9 cellular contexts compared by ENCODE assay signal in genomic region chr10:127563718-127564553, GRCh38. TPM values are rescaled to one million over a fixed set of nuclear protein-coding genes. Genes with fewer than 3 reads are reported as not detected.
DNase-seq lines count a peak whose midpoint lies in the region; ATAC-seq, FAIRE-seq and TF ChIP-seq lines count a peak whose summit lies in the region.
"Had no signal": no experiment of that assay in that cellular context is flagged by ENCODE, and none has a peak within 500 bp of the region (broad histone marks: within the 10 kb centered on the region; RNA-seq: fewer than 3 reads in every experiment).

No MANE protein-coding gene starts in this region.

- H3K36me3 ChIP-seq in KMS-11 (ENCODE audit: insufficient read depth) (no peaks in the 10 kb centered on the region), bronchial epithelial cell (ENCODE audit: control insufficient read depth, insufficient read depth, low read length) (no peaks in the 10 kb centered on the region), pancreas (no peaks in the 10 kb centered on the region)

- H3K4me1 ChIP-seq in KMS-11 (ENCODE audit: low read depth, poor library complexity, severe bottlenecking) (no peaks in the 10 kb centered on the region), pancreas (no peaks in the 10 kb centered on the region)

- no peak overlapping the region for H3K4me2 ChIP-seq in KMS-11

- H3K4me3 ChIP-seq in KMS-11 (IDR thresholded peaks at IDR 0.05; ENCODE audit: insufficient read depth, low read depth, low read length) (no peak overlapping the region), bronchial epithelial cell (ENCODE audit: low read depth, low read length) (no peak overlapping the region), pancreas (no peak overlapping the region)

- H3K9ac ChIP-seq in KMS-11 = no peak overlapping the region

- H3K27me3 ChIP-seq in KMS-11 (ENCODE audit: insufficient read depth, low read depth) (no peaks in the 10 kb centered on the region), bronchial epithelial cell (ENCODE audit: control insufficient read depth, insufficient read depth, low read length) (no peaks in the 10 kb centered on the region), pancreas (no peaks in the 10 kb centered on the region)

- H4K20me1 ChIP-seq in KMS-11 (ENCODE audit: insufficient read depth) = no peaks in the 10 kb centered on the region

- no peak for ATAC-seq in activated CD4-positive, CD25-positive, alpha-beta regulatory T cell treated with anti-CD3 and anti-CD28 coated beads, Interleukin-2, amount 50 U/mL, for 24 hours
- peak in 2 of 4 donors; percentile 41 to 65 for ATAC-seq in pancreas
- no peak for ATAC-seq in HG02981 (IDR thresholded peaks at IDR 0.05; ENCODE audit: unreplicated experiment)

- FAIRE-seq in bronchial epithelial cell (lab: Jason Lieb, UNC) (no peak), pancreas (lab: Jason Lieb, UNC) (no peak)

- H3K9me3 ChIP-seq in pancreas = no peaks in the 10 kb centered on the region

- intact Hi-C loops in pancreas (cut with DNase I) = no loop called here

- H3K79me2 ChIP-seq in KMS-11 (ENCODE audit: insufficient read depth, low read depth) = no peaks in the 10 kb centered on the region

- H3K27ac ChIP-seq in KMS-11 (no peak overlapping the region), pancreas (no peak overlapping the region)

- peak; percentile 53 for DNase-seq in activated CD4-positive, CD25-positive, alpha-beta regulatory T cell treated with anti-CD3 and anti-CD28 coated beads, Interleukin-2, amount 50 U/mL, for 72 hours
- DNase-seq in bronchial epithelial cell (ENCODE audit: low read depth) (no peak), pancreas (peak in 3 of 6 donors; percentile 19 to 73 (median 49)), SIG-M5 treated with dmso at 0.1 percent for 504 hours (lab: John Stamatoyannopoulos, UW; ENCODE audit: unreplicated experiment) (no peak), NCI-H226 (no peak)

- TF ChIP-seq CTCF in KMS-11 (conservative IDR thresholded peaks at IDR 0.05; ENCODE audit: low read depth, low read length) (0 out of 2 replicates have a peak, but pooled peaks have one; percentile 39), bronchial epithelial cell (IDR thresholded peaks at IDR 0.05; ENCODE audit: insufficient read depth, low read length, severe bottlenecking) (peak; percentile 48), pancreas (IDR thresholded peaks at IDR 0.05) (peak; percentile 34 to 47 (median 36))

- 50 to 59% methylated on average over 10 of the region's 10 CpGs for WGBS in pancreas, 2 donors

- H2AFZ ChIP-seq in KMS-11 (ENCODE audit: low read depth) = no peak overlapping the region

RNA-seq across cellular contexts. Expression of gene NPS, which starts 14.8 kb away (rescaled TPM):
- total RNA-seq in bronchial epithelial cell (not detected in 2 replicates), pancreas (not detected)
- polyA plus RNA-seq in pancreas = not detected
- total RNA-seq: mononuclear cell had no signal
